ENCODE assay signal across 1 cellular context in genomic region chr21:35394634-35395369, GRCh38.
TF ChIP-seq lines count a peak whose summit lies in the region.

No MANE protein-coding gene starts in this region.

TF ChIP-seq in WTC11, 78 proteins besides CTCF, POLR2A, EP300 and RAD21 (continued from another document):
- TF ChIP-seq ZBTB43 (CRISPR knock-in tag; IDR thresholded peaks at IDR 0.05) = no peak
- no peak for TF ChIP-seq ZNF263 (CRISPR knock-in tag; IDR thresholded peaks at IDR 0.05; ENCODE audit: low read depth)
- TF ChIP-seq USF1 (CRISPR knock-in tag; IDR thresholded peaks at IDR 0.05) = no peak
- TF ChIP-seq ATF6 (CRISPR knock-in tag; IDR thresholded peaks at IDR 0.05) = no peak
